In genomic region chr16:14580926-14581325, GRCh38 we compare ENCODE assay signal across 8 cellular contexts. TPM values are rescaled to one million over a fixed set of nuclear protein-coding genes. Genes with fewer than 3 reads are reported as not detected.
DNase-seq lines count a peak whose midpoint lies in the region; ATAC-seq, FAIRE-seq and TF ChIP-seq lines count a peak whose summit lies in the region.
"Not testable (repeated sequence)": the region's sequence is repeated elsewhere in the genome, so short reads cannot be mapped to it uniquely, and the experiment has no call there.

No MANE protein-coding gene starts in this region.

- peak overlapping the region; percentile 44 for H3K27ac ChIP-seq in ACC112 (ENCODE audit: low read depth, low read length)
- H3K27ac ChIP-seq in OCI-LY3 (ENCODE audit: low read length), result not testable (repeated sequence)
- peak overlapping the region; percentile 15 for H3K27ac ChIP-seq in foreskin keratinocyte
- H3K27ac ChIP-seq in neural progenitor cell, result peak overlapping the region; percentile 63

- H3K4me3 Mint-ChIP-seq in activated T-helper 2 cell treated with anti-CD3 and anti-CD28 coated beads, Interferon-gamma antibody, Interleukin-2, Interleukin-4, amounts not matched to agents 10 μg/mL and 5 μg/mL and 100 μg/mL, durations not matched to agents 14 hours and 24 hours and 36 hours (ENCODE audit: low read depth); neural progenitor cell: not testable (repeated sequence)

- not testable (repeated sequence) for H3K9me3 ChIP-seq in OCI-LY3 (ENCODE audit: insufficient read depth, low read length); neural progenitor cell (ENCODE audit: low read depth)

- not testable (repeated sequence) for DNase-seq in activated T-helper 2 cell treated with anti-CD3 and anti-CD28 coated beads, Interferon-gamma antibody, Interleukin-2, Interleukin-4, amounts not matched to agents 10 μg/mL and 5 μg/mL and 100 μg/mL, durations not matched to agents 14 hours and 24 hours and 36 hours (ENCODE audit: low spot score); neural progenitor cell (ENCODE audit: low spot score)
- DNase-seq in amniotic epithelial cell (ENCODE audit: low read depth), result peak; percentile 18
- peak; percentile 32 for DNase-seq in bronchial epithelial cell (ENCODE audit: low read depth)
- peak in 1 of 2 donors; percentile 8 for DNase-seq in foreskin keratinocyte
- peak; percentile 53 for DNase-seq in mesenteric fat pad (ENCODE audit: low spot score)

- intact Hi-C loops in activated T-helper 2 cell treated with anti-CD3 and anti-CD28 coated beads, Interferon-gamma antibody, Interleukin-2, Interleukin-4, amounts not matched to agents 10 μg/mL and 5 μg/mL and 100 μg/mL, durations not matched to agents 14 hours and 24 hours and 36 hours (cut with micrococcal nuclease), result not testable (repeated sequence)

- not testable (repeated sequence) for FAIRE-seq in bronchial epithelial cell (lab: Jason Lieb, UNC)

- peaks cover 11% of the 10 kb centered on the region for H3K4me1 Mint-ChIP-seq in activated T-helper 2 cell treated with anti-CD3 and anti-CD28 coated beads, Interferon-gamma antibody, Interleukin-2, Interleukin-4, amounts not matched to agents 10 μg/mL and 5 μg/mL and 100 μg/mL, durations not matched to agents 14 hours and 24 hours and 36 hours (ENCODE audit: low read depth)
- H3K4me1 Mint-ChIP-seq in neural progenitor cell, result not testable (repeated sequence)

- H3F3A ChIP-seq in neural progenitor cell (ENCODE audit: low read depth), result not testable (repeated sequence)

- H3K36me3 ChIP-seq in ACC112 (ENCODE audit: insufficient read depth, low read length) (peaks cover 43% of the 10 kb centered on the region), OCI-LY3 (replicated peaks; ENCODE audit: low read depth, low read length) (peaks cover 51% of the 10 kb centered on the region), bronchial epithelial cell (ENCODE audit: control insufficient read depth, insufficient read depth, low read length) (peaks cover 11% of the 10 kb centered on the region)
- not testable (repeated sequence) for H3K36me3 ChIP-seq in neural progenitor cell

- not testable (repeated sequence) for H4K20me1 ChIP-seq in OCI-LY3 (ENCODE audit: insufficient read depth, low read length); neural progenitor cell (ENCODE audit: low read depth)

- H3K79me2 ChIP-seq in ACC112 (ENCODE audit: control insufficient read depth, insufficient read depth, low read length, unreplicated experiment); OCI-LY3 (ENCODE audit: low read length); neural progenitor cell (ENCODE audit: low read depth): not testable (repeated sequence)

- H3K9me3 Mint-ChIP-seq in activated T-helper 2 cell treated with anti-CD3 and anti-CD28 coated beads, Interferon-gamma antibody, Interleukin-2, Interleukin-4, amounts not matched to agents 10 μg/mL and 5 μg/mL and 100 μg/mL, durations not matched to agents 14 hours and 24 hours and 36 hours; neural progenitor cell: not testable (repeated sequence)

- not testable (repeated sequence) for TF ChIP-seq CTCF in OCI-LY3 (IDR thresholded peaks at IDR 0.05; ENCODE audit: low read depth, low read length); bronchial epithelial cell (IDR thresholded peaks at IDR 0.05; ENCODE audit: insufficient read depth, low read length, severe bottlenecking); foreskin keratinocyte (conservative IDR thresholded peaks at IDR 0.05); neural progenitor cell (IDR thresholded peaks at IDR 0.05)

- ATAC-seq in foreskin keratinocyte, result not testable (repeated sequence)

- peaks cover 17% of the 10 kb centered on the region for H3K4me1 ChIP-seq in ACC112 (ENCODE audit: control insufficient read depth, insufficient read depth, low read length, unreplicated experiment)
- H3K4me1 ChIP-seq in OCI-LY3 (ENCODE audit: low read length), result peaks cover 20% of the 10 kb centered on the region
- H3K4me1 ChIP-seq in foreskin keratinocyte, neural progenitor cell: not testable (repeated sequence)

- H3K9ac ChIP-seq in OCI-LY3 (ENCODE audit: low read length); neural progenitor cell: not testable (repeated sequence)

- not testable (repeated sequence) for H3K27me3 ChIP-seq in ACC112 (ENCODE audit: insufficient read depth, low read length); OCI-LY3 (ENCODE audit: low read depth, low read length); bronchial epithelial cell (ENCODE audit: control insufficient read depth, insufficient read depth, low read length); foreskin keratinocyte; neural progenitor cell

- peaks cover 67% of the 10 kb centered on the region for H3K36me3 Mint-ChIP-seq in activated T-helper 2 cell treated with anti-CD3 and anti-CD28 coated beads, Interferon-gamma antibody, Interleukin-2, Interleukin-4, amounts not matched to agents 10 μg/mL and 5 μg/mL and 100 μg/mL, durations not matched to agents 14 hours and 24 hours and 36 hours (ENCODE audit: low read depth)
- peaks cover 23% of the 10 kb centered on the region for H3K36me3 Mint-ChIP-seq in neural progenitor cell

- H3K27me3 Mint-ChIP-seq in activated T-helper 2 cell treated with anti-CD3 and anti-CD28 coated beads, Interferon-gamma antibody, Interleukin-2, Interleukin-4, amounts not matched to agents 10 μg/mL and 5 μg/mL and 100 μg/mL, durations not matched to agents 14 hours and 24 hours and 36 hours (ENCODE audit: low read depth); neural progenitor cell (ENCODE audit: insufficient read depth, low read depth): not testable (repeated sequence)

- peak overlapping the region; percentile 5 for H3K27ac Mint-ChIP-seq in activated T-helper 2 cell treated with anti-CD3 and anti-CD28 coated beads, Interferon-gamma antibody, Interleukin-2, Interleukin-4, amounts not matched to agents 10 μg/mL and 5 μg/mL and 100 μg/mL, durations not matched to agents 14 hours and 24 hours and 36 hours
- not testable (repeated sequence) for H3K27ac Mint-ChIP-seq in neural progenitor cell

- H2AFZ ChIP-seq in ACC112 (ENCODE audit: low read length, unreplicated experiment); OCI-LY3 (ENCODE audit: low read depth, low read length); neural progenitor cell (replicated peaks): not testable (repeated sequence)

- H3K4me3 ChIP-seq in ACC112 (ENCODE audit: low read depth, low read length); OCI-LY3 (ENCODE audit: low read length); bronchial epithelial cell (ENCODE audit: low read depth, low read length); neural progenitor cell: not testable (repeated sequence)

- H3K4me2 ChIP-seq in OCI-LY3 (ENCODE audit: low read length), result peak overlapping the region; percentile 22; the same call in 1 of the 2 replicates
- not testable (repeated sequence) for H3K4me2 ChIP-seq in neural progenitor cell

RNA-seq across cellular contexts. Expression of gene PARN, which starts 49.1 kb away (rescaled TPM):
- total RNA-seq in activated T-helper 2 cell treated with anti-CD3 and anti-CD28 coated beads, Interferon-gamma antibody, Interleukin-2, Interleukin-4, amounts not matched to agents 10 μg/mL and 5 μg/mL and 100 μg/mL, durations not matched to agents 14 hours and 24 hours and 36 hours, result 52.8 and 56.6 TPM in 2 replicates
- 18.7 and 22.4 TPM in 2 replicates for total RNA-seq in bronchial epithelial cell
- total RNA-seq in foreskin keratinocyte, result 32.0 and 32.2 TPM in 2 replicates
- polyA plus RNA-seq in foreskin keratinocyte, result 16.0 and 18.1 TPM in 2 replicates
- total RNA-seq in mesenteric fat pad, result 23.3 TPM
- total RNA-seq in neural progenitor cell (ENCODE audit: low replicate concordance), result 35.8 and 53.5 TPM in 2 replicates

RNA-seq across cellular contexts. Expression of gene BFAR, which starts 51.8 kb away (rescaled TPM):
- 54.8 and 55.7 TPM in 2 replicates for total RNA-seq in activated T-helper 2 cell treated with anti-CD3 and anti-CD28 coated beads, Interferon-gamma antibody, Interleukin-2, Interleukin-4, amounts not matched to agents 10 μg/mL and 5 μg/mL and 100 μg/mL, durations not matched to agents 14 hours and 24 hours and 36 hours
- total RNA-seq in bronchial epithelial cell, result 32.5 and 50.5 TPM in 2 replicates
- total RNA-seq in foreskin keratinocyte, result 73.5 and 79.4 TPM in 2 replicates
- 52.8 and 53.2 TPM in 2 replicates for polyA plus RNA-seq in foreskin keratinocyte
- 53.3 TPM for total RNA-seq in mesenteric fat pad
- 72.0 and 91.8 TPM in 2 replicates for total RNA-seq in neural progenitor cell (ENCODE audit: low replicate concordance)
